Comparison of ENCODE assay signal across 8 cellular contexts in the genomic region with DNA sequence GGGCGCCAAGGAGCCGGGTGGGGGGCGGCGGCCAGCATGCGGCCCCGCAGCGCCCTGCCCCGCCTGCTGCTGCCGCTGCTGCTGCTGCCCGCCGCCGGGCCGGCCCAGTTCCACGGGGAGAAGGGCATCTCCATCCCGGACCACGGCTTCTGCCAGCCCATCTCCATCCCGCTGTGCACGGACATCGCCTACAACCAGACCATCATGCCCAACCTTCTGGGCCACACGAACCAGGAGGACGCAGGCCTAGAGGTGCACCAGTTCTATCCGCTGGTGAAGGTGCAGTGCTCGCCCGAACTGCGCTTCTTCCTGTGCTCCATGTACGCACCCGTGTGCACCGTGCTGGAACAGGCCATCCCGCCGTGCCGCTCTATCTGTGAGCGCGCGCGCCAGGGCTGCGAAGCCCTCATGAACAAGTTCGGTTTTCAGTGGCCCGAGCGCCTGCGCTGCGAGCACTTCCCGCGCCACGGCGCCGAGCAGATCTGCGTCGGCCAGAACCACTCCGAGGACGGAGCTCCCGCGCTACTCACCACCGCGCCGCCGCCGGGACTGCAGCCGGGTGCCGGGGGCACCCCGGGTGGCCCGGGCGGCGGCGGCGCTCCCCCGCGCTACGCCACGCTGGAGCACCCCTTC. TPM values are rescaled to one million over a fixed set of nuclear protein-coding genes. Genes with fewer than 3 reads are reported as not detected.
A peak's percentile ranks its signal among the peaks of the same experiment; 100 is the strongest.
DNase-seq lines count a peak whose midpoint lies in the region; ATAC-seq and TF ChIP-seq lines count a peak whose summit lies in the region.

No MANE protein-coding gene starts in this region.

- peaks cover 89% of the 10 kb centered on the region for H3K27me3 Mint-ChIP-seq in CD4-positive, CD25-positive, alpha-beta regulatory T cell
- H3K27me3 Mint-ChIP-seq in HFFc6 (ENCODE audit: insufficient read depth) = peaks cover 6% of the 10 kb centered on the region

- WGBS in urinary bladder = under 1% methylated on average over 69 of the region's 69 CpGs

- H3K4me3 ChIP-seq in CD4-positive, CD25-positive, alpha-beta regulatory T cell (ENCODE audit: low read depth, low read length) = no peak overlapping the region
- H3K4me3 ChIP-seq in mononuclear cell (ENCODE audit: low read length) = peak overlapping the region; percentile 30
- H3K4me3 ChIP-seq in urinary bladder (ENCODE audit: low read depth, low read length) = peak overlapping the region; percentile 80

- H3K4me1 Mint-ChIP-seq in CD4-positive, CD25-positive, alpha-beta regulatory T cell = peaks cover 5 to 32% (median 18%) of the 10 kb centered on the region in 4 donors
- peaks cover 58% of the 10 kb centered on the region for H3K4me1 Mint-ChIP-seq in HFFc6 (ENCODE audit: low read depth)

- H3K27ac Mint-ChIP-seq in CD4-positive, CD25-positive, alpha-beta regulatory T cell = no peak overlapping the region
- peak overlapping the region; percentile 97 for H3K27ac Mint-ChIP-seq in HFFc6

- peak in 1 of 3 donors; percentile 49 for DNase-seq in CD4-positive, CD25-positive, alpha-beta regulatory T cell
- DNase-seq in HFFc6 = peak; percentile 50
- peak; percentile 6 for DNase-seq in effector CD8-positive, alpha-beta T cell (lab: John Stamatoyannopoulos, UW)
- no peak for DNase-seq in HK-2 (ENCODE audit: unreplicated experiment)

- peaks cover 16% of the 10 kb centered on the region for H3K27me3 ChIP-seq in CD4-positive, CD25-positive, alpha-beta regulatory T cell (ENCODE audit: control insufficient read depth, insufficient read depth, low read length)
- H3K27me3 ChIP-seq in mononuclear cell (ENCODE audit: insufficient read depth, low read length) = peaks cover 39% of the 10 kb centered on the region

- H3K4me3 Mint-ChIP-seq in CD4-positive, CD25-positive, alpha-beta regulatory T cell = peak overlapping the region; percentile 74 to 85 (median 84)
- peak overlapping the region; percentile 100 for H3K4me3 Mint-ChIP-seq in HFFc6

- H3K36me3 ChIP-seq in CD4-positive, CD25-positive, alpha-beta regulatory T cell (ENCODE audit: control insufficient read depth, insufficient read depth, low read length) = no peaks in the 10 kb centered on the region
- no peaks in the 10 kb centered on the region for H3K36me3 ChIP-seq in urinary bladder (ENCODE audit: insufficient read depth)

- H3K27ac ChIP-seq in CD4-positive, CD25-positive, alpha-beta regulatory T cell (ENCODE audit: insufficient read depth, low read length, poor library complexity, severe bottlenecking) = no peak overlapping the region
- H3K27ac ChIP-seq in VCaP (peak overlapping the region; percentile 60; the same call in 1 of the 2 replicates), urinary bladder (ENCODE audit: low read depth) (no peak overlapping the region)

- no peaks in the 10 kb centered on the region for H3K9me3 ChIP-seq in CD4-positive, CD25-positive, alpha-beta regulatory T cell (ENCODE audit: control insufficient read depth in 2 of 2, low read length in 2 of 2)
- no peaks in the 10 kb centered on the region for H3K9me3 ChIP-seq in mononuclear cell (ENCODE audit: low read depth, low read length)

- TF ChIP-seq CTCF in HFFc6 (IDR thresholded peaks at IDR 0.05) (no peak), VCaP (conservative IDR thresholded peaks at IDR 0.05) (no peak)

- peaks cover 0 to 3% (median 0%) of the 10 kb centered on the region in 7 donors for H3K9me3 Mint-ChIP-seq in CD4-positive, CD25-positive, alpha-beta regulatory T cell
- H3K9me3 Mint-ChIP-seq in HFFc6 = peaks cover 20% of the 10 kb centered on the region

- H3K36me3 Mint-ChIP-seq in CD4-positive, CD25-positive, alpha-beta regulatory T cell = no peaks in the 10 kb centered on the region
- peaks cover 44% of the 10 kb centered on the region for H3K36me3 Mint-ChIP-seq in HFFc6 (ENCODE audit: low read depth)

- ATAC-seq in CD4-positive, CD25-positive, alpha-beta regulatory T cell (ENCODE audit: low read depth in 2 of 2) = peak; percentile 9 to 46
- ATAC-seq in HG03175 (IDR thresholded peaks at IDR 0.05; ENCODE audit: unreplicated experiment) = no peak

- H3K4me1 ChIP-seq in CD4-positive, CD25-positive, alpha-beta regulatory T cell (ENCODE audit: control insufficient read depth, insufficient read depth, low read length, poor library complexity, severe bottlenecking) = peaks cover 25% of the 10 kb centered on the region
- H3K4me1 ChIP-seq in mononuclear cell (ENCODE audit: insufficient read depth, low read length) (peaks cover 36% of the 10 kb centered on the region), urinary bladder (ENCODE audit: insufficient read depth) (no peaks in the 10 kb centered on the region)

RNA-seq across cellular contexts. Expression of gene FZD2, which starts 0.5 kb away (rescaled TPM):
- not detected for total RNA-seq in CD4-positive, CD25-positive, alpha-beta regulatory T cell
- polyA plus RNA-seq in CD4-positive, CD25-positive, alpha-beta regulatory T cell = not detected
- total RNA-seq in HFFc6 (2021; fragmentation: NEBNext Ultra II Directional; extraction: Animal tissue kit (Norgen Biotek cat#: 25700)) = 100 to 1,000 TPM in 1 of 6 experiments, 10 to 100 TPM in 5; 76.4 to 103 (median 92.8) TPM
- total RNA-seq in mononuclear cell (0.84 TPM), urinary bladder (9.8 TPM)
- polyA plus RNA-seq in urinary bladder = 14.7 TPM

RNA-seq across cellular contexts. Expression of gene GPATCH8, which starts 54.6 kb away (rescaled TPM):
- 87.7 TPM for total RNA-seq in CD4-positive, CD25-positive, alpha-beta regulatory T cell
- polyA plus RNA-seq in CD4-positive, CD25-positive, alpha-beta regulatory T cell = 10 to 100 TPM; 24.0 to 34.3 (median 25.3) TPM
- 10 to 100 TPM; 23.4 to 30.0 (median 27.1) TPM for total RNA-seq in HFFc6 (2021; fragmentation: NEBNext Ultra II Directional; extraction: Animal tissue kit (Norgen Biotek cat#: 25700))
- total RNA-seq in mononuclear cell (72.9 TPM), urinary bladder (63.4 TPM)
- 19.3 TPM for polyA plus RNA-seq in urinary bladder
